In the genomic region with DNA sequence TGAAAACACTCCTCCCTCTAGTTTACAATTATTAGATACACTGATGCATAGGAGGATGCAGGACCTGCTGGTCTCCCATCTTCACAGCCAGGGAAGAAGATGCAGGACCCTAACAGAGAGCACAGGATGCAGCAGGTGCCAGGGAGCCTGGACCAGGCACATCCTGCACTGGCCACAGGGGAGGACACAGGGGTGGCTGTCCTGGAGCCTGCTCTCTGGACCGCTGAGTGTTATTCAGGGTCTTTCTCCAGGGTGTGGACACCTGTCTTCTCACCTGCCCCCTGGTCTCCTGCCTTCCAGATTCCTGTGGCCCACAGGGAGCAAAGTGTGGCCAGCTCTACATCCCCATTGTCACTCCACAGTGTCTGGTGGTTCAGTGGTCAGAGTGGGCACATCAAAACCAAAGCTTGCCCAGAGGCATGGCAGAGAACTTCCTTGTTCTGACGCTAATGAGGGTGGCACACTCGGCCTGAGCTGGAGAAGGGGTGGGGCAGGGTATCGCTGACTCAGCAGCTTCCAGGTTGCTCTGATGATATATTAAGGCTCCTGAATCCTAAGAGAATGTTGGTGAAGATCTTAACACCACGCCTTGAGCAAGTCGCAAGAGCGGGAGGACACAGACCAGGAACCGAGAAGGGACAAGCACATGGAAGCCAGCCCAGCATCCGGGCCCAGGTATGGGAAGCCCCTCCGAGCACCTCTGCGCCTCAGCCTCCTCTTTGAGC, we compare ENCODE assay signal across 14 cellular contexts. TPM values are rescaled to one million over a fixed set of nuclear protein-coding genes. Genes with fewer than 3 reads are reported as not detected.
A peak's percentile ranks its signal among the peaks of the same experiment; 100 is the strongest.
DNase-seq lines count a peak whose midpoint lies in the region; ATAC-seq, FAIRE-seq and TF ChIP-seq lines count a peak whose summit lies in the region.
"Had no signal": no experiment of that assay in that cellular context is flagged by ENCODE, and none has a peak within 500 bp of the region (broad histone marks: within the 10 kb centered on the region; RNA-seq: fewer than 3 reads in every experiment).

A gene (plus strand): TSS at position 564 of the 725 bp plus-strand sequence. CDS start 83 bp downstream, at position 647.

- no peak within 1 kb of the TSS for H3K4me3 Mint-ChIP-seq in activated CD4-positive, alpha-beta T cell treated with anti-CD3 and anti-CD28 coated beads for 36 hours
- H3K4me3 Mint-ChIP-seq in stimulated activated memory B cell treated with anti-CD40 and anti-IgM and Interleukin-4, amounts not matched to agents 10 μg/mL and 1 μg/mL and 100 μg/mL, for 72 hours: no peak within 1 kb of the TSS
- H3K4me3 Mint-ChIP-seq in nephron progenitor cell: no peak within 1 kb of the TSS
- H3K4me3 Mint-ChIP-seq: activated CD4-positive, alpha-beta T cell treated with anti-CD3 and anti-CD28 coated beads, Interleukin-2, amount 10 ng/mL, durations not matched to agents 7 days and 5 days; GM23338 had no signal

- no peak for ATAC-seq in activated CD4-positive, alpha-beta T cell treated with anti-CD3 and anti-CD28 coated beads for 36 hours
- no peak for ATAC-seq in stimulated activated memory B cell treated with anti-CD40 and anti-IgM and Interleukin-4, amounts not matched to agents 10 μg/mL and 1 μg/mL and 100 μg/mL, for 72 hours
- ATAC-seq: GM23338 had no signal

- intact Hi-C loops in activated CD4-positive, alpha-beta T cell treated with anti-CD3 and anti-CD28 coated beads for 36 hours (cut with DNase I, micrococcal nuclease): no loop called here

- peaks cover 23% of the 10 kb centered on the region for H3K4me1 Mint-ChIP-seq in activated CD4-positive, alpha-beta T cell treated with anti-CD3 and anti-CD28 coated beads for 36 hours
- H3K4me1 Mint-ChIP-seq in stimulated activated memory B cell treated with anti-CD40 and anti-IgM and Interleukin-4, amounts not matched to agents 10 μg/mL and 1 μg/mL and 100 μg/mL, for 72 hours: peaks cover 46% of the 10 kb centered on the region
- peaks cover 8% of the 10 kb centered on the region for H3K4me1 Mint-ChIP-seq in nephron progenitor cell
- H3K4me1 Mint-ChIP-seq: GM23338 had no signal

- peaks cover 6% of the 10 kb centered on the region for H3K27me3 Mint-ChIP-seq in activated CD4-positive, alpha-beta T cell treated with anti-CD3 and anti-CD28 coated beads for 36 hours
- peaks cover 35% of the 10 kb centered on the region for H3K27me3 Mint-ChIP-seq in stimulated activated memory B cell treated with anti-CD40 and anti-IgM and Interleukin-4, amounts not matched to agents 10 μg/mL and 1 μg/mL and 100 μg/mL, for 72 hours
- H3K27me3 Mint-ChIP-seq in nephron progenitor cell (ENCODE audit: low read depth, poor library complexity): peaks cover 33% of the 10 kb centered on the region
- H3K27me3 Mint-ChIP-seq: activated CD4-positive, alpha-beta T cell treated with anti-CD3 and anti-CD28 coated beads, Interleukin-2, amount 10 ng/mL, durations not matched to agents 7 days and 5 days had no signal

- POLR2A ChIA-PET in activated CD4-positive, alpha-beta T cell treated with anti-CD3 and anti-CD28 coated beads for 36 hours (lab: Charles Lee): no interaction called here

- CTCF ChIA-PET in activated CD4-positive, alpha-beta T cell treated with anti-CD3 and anti-CD28 coated beads for 36 hours (lab: Charles Lee): interaction anchor here (1.7 kb wide), 1 partner anchor 87 kb away, joined by 7 read pairs; no protein-coding TSS in a partner anchor

- no peaks in the 10 kb centered on the region for H3K9me3 Mint-ChIP-seq in activated CD4-positive, alpha-beta T cell treated with anti-CD3 and anti-CD28 coated beads for 36 hours (ENCODE audit: low read depth)
- H3K9me3 Mint-ChIP-seq in stimulated activated memory B cell treated with anti-CD40 and anti-IgM and Interleukin-4, amounts not matched to agents 10 μg/mL and 1 μg/mL and 100 μg/mL, for 72 hours: no peaks in the 10 kb centered on the region
- no peaks in the 10 kb centered on the region for H3K9me3 Mint-ChIP-seq in nephron progenitor cell
- H3K9me3 Mint-ChIP-seq: activated CD4-positive, alpha-beta T cell treated with anti-CD3 and anti-CD28 coated beads, Interleukin-2, amount 10 ng/mL, durations not matched to agents 7 days and 5 days; GM23338 had no signal

- no peak for FAIRE-seq in GM19239 (lab: Jason Lieb, UNC)
- FAIRE-seq: A204.1 had no signal

- no peak for TF ChIP-seq CTCF in nephron progenitor cell (IDR thresholded peaks at IDR 0.05)

- peak; percentile 39 for DNase-seq in activated CD4-positive, alpha-beta T cell treated with anti-CD3 and anti-CD28 coated beads for 36 hours
- no peak for DNase-seq in activated CD4-positive, alpha-beta T cell treated with anti-CD3 and anti-CD28 coated beads for 4 hours
- peak; percentile 74 for DNase-seq in RPMI8226
- peak; percentile 44 for DNase-seq in islet precursor cell
- DNase-seq in NCI-H2227 (lab: John Stamatoyannopoulos, UW; ENCODE audit: unreplicated experiment): no peak
- no peak for DNase-seq in GM19239 (ENCODE audit: insufficient read length, low spot score)
- DNase-seq in nephron progenitor cell: no peak
- DNase-seq: activated CD4-positive, alpha-beta T cell treated with anti-CD3 and anti-CD28 coated beads, Interleukin-2, amount 10 ng/mL, durations not matched to agents 7 days and 5 days; DMS153; NCI-H1436 treated with DMSO at 0.1 percent for 48 hours; NCI-H526 had no signal

- H3K27ac Mint-ChIP-seq in activated CD4-positive, alpha-beta T cell treated with anti-CD3 and anti-CD28 coated beads for 36 hours: peak within 1 kb of the TSS; percentile 78
- H3K27ac Mint-ChIP-seq in stimulated activated memory B cell treated with anti-CD40 and anti-IgM and Interleukin-4, amounts not matched to agents 10 μg/mL and 1 μg/mL and 100 μg/mL, for 72 hours: peak within 1 kb of the TSS; percentile 9
- no peak within 1 kb of the TSS for H3K27ac Mint-ChIP-seq in nephron progenitor cell
- H3K27ac Mint-ChIP-seq: activated CD4-positive, alpha-beta T cell treated with anti-CD3 and anti-CD28 coated beads, Interleukin-2, amount 10 ng/mL, durations not matched to agents 7 days and 5 days; GM23338 had no signal

- no peaks in the 10 kb centered on the region for H3K36me3 Mint-ChIP-seq in activated CD4-positive, alpha-beta T cell treated with anti-CD3 and anti-CD28 coated beads for 36 hours (ENCODE audit: low read depth)
- no peaks in the 10 kb centered on the region for H3K36me3 Mint-ChIP-seq in stimulated activated memory B cell treated with anti-CD40 and anti-IgM and Interleukin-4, amounts not matched to agents 10 μg/mL and 1 μg/mL and 100 μg/mL, for 72 hours
- no peaks in the 10 kb centered on the region for H3K36me3 Mint-ChIP-seq in nephron progenitor cell (ENCODE audit: low read depth)

RNA-seq across cellular contexts. Expression of the gene that starts here (rescaled TPM):
- not detected for total RNA-seq in activated CD4-positive, alpha-beta T cell treated with anti-CD3 and anti-CD28 coated beads for 36 hours
- total RNA-seq: activated CD4-positive, alpha-beta T cell treated with anti-CD3 and anti-CD28 coated beads, Interleukin-2, amount 10 ng/mL, durations not matched to agents 7 days and 5 days; GM23338 had no signal

Comparison
In these comparisons a context has a peak if more than half of its experiments do, and no peak if none do; other contexts are left out.
1. Peak in DNase-seq in activated CD4-positive, alpha-beta T cell treated with anti-CD3 and anti-CD28 coated beads for 36 hours; RNA of the gene not detected or under 1 TPM.
2. DNase-seq: peak in RPMI8226 (single experiment) and islet precursor cell (single experiment); none in activated CD4-positive, alpha-beta T cell treated with anti-CD3 and anti-CD28 coated beads for 4 hours (0 of 2), NCI-H2227 (single experiment), GM19239 (single experiment) and nephron progenitor cell (single experiment).